1 cellular context compared by ENCODE assay signal in genomic region chr2:113583541-113584225, GRCh38.
TF ChIP-seq lines count a peak whose summit lies in the region.

No MANE protein-coding gene starts in this region.

TF ChIP-seq in WTC11, 78 proteins besides CTCF, POLR2A, EP300 and RAD21 (continued from another document):
- TF ChIP-seq PRDM15 (CRISPR knock-in tag; IDR thresholded peaks at IDR 0.05) (peak; percentile 70), GABPB1 (CRISPR knock-in tag; IDR thresholded peaks at IDR 0.05) (peak; percentile 79), MAX (CRISPR knock-in tag; IDR thresholded peaks at IDR 0.05) (peak; percentile 71; the same call in 1 of the 2 replicates), NFE2L1 (CRISPR knock-in tag; IDR thresholded peaks at IDR 0.05) (peak; percentile 64; the same call in 1 of the 2 replicates), ETV6 (CRISPR knock-in tag; IDR thresholded peaks at IDR 0.05) (peak; percentile 78), TCF7 (CRISPR knock-in tag; IDR thresholded peaks at IDR 0.05; ENCODE audit: low read depth) (peak; percentile 77; the same call in 1 of the 2 replicates), CBFB (CRISPR knock-in tag; IDR thresholded peaks at IDR 0.05; ENCODE audit: low read depth) (0 out of 2 replicates have a peak, but pooled peaks have one; percentile 75), FOXK1 (CRISPR knock-in tag; IDR thresholded peaks at IDR 0.05) (peak; percentile 80; the same call in 1 of the 2 replicates), PREB (CRISPR knock-in tag; IDR thresholded peaks at IDR 0.05; ENCODE audit: borderline replicate concordance) (0 out of 2 replicates have a peak, but pooled peaks have one; percentile 31), ARID4B (CRISPR knock-in tag; IDR thresholded peaks at IDR 0.05; ENCODE audit: borderline replicate concordance) (0 out of 2 replicates have a peak, but pooled peaks have one; percentile 42), ZNF121 (CRISPR knock-in tag; IDR thresholded peaks at IDR 0.05) (peak; percentile 68; the same call in 1 of the 2 replicates), ZBTB21 (CRISPR knock-in tag; IDR thresholded peaks at IDR 0.05; ENCODE audit: borderline replicate concordance) (peak; percentile 84; the same call in 1 of the 2 replicates), E2F4 (CRISPR knock-in tag; IDR thresholded peaks at IDR 0.05; ENCODE audit: borderline replicate concordance, low read depth) (peak; percentile 82), E2F1 (CRISPR knock-in tag; IDR thresholded peaks at IDR 0.05) (0 out of 2 replicates have a peak, but pooled peaks have one; percentile 58), AFF4 (CRISPR knock-in tag; IDR thresholded peaks at IDR 0.05; ENCODE audit: borderline replicate concordance) (peak; percentile 70; the same call in 1 of the 2 replicates), MYBL2 (CRISPR knock-in tag; IDR thresholded peaks at IDR 0.05) (peak; percentile 70; the same call in 1 of the 2 replicates), FOXP4 (CRISPR knock-in tag; IDR thresholded peaks at IDR 0.05) (peak; percentile 70; the same call in 1 of the 2 replicates), E2F5 (CRISPR knock-in tag; IDR thresholded peaks at IDR 0.05) (peak; percentile 72; the same call in 1 of the 2 replicates), ZNF423 (CRISPR knock-in tag; IDR thresholded peaks at IDR 0.05) (peak; percentile 80), CREB1 (CRISPR knock-in tag; IDR thresholded peaks at IDR 0.05) (0 out of 2 replicates have a peak, but pooled peaks have one; percentile 47), HMGXB4 (CRISPR knock-in tag; IDR thresholded peaks at IDR 0.05) (peak; percentile 92), ZNF317 (CRISPR knock-in tag; IDR thresholded peaks at IDR 0.05; ENCODE audit: borderline replicate concordance, low read depth) (peak; percentile 71; the same call in 1 of the 2 replicates), TP53 (CRISPR knock-in tag; IDR thresholded peaks at IDR 0.05) (peak; percentile 92; the same call in 1 of the 2 replicates), ZNF138 (CRISPR knock-in tag; conservative IDR thresholded peaks at IDR 0.05) (0 out of 2 replicates have a peak, but pooled peaks have one; percentile 65)
